In the genomic region with DNA sequence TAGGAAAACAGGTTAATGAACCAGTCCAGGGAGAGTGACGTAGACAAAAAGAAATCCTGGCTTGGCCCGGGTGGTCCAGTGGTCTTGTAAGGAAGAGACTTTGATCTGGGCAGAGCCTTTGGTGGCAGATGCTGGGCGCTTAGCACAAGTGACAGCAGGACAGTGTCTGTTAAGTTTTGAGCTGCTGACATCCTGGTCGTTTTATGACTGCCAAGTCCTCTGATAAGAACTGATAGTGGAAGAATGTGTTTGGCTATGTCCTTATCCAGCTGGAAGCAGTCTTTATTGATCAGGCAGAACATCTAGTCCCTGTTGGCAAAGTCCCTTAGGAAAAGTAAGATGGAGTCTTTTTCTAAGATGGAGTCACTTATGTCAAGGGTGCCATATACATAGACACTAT, we compare ENCODE assay signal across 23 cellular contexts. TPM values are rescaled to one million over a fixed set of nuclear protein-coding genes. Genes with fewer than 3 reads are reported as not detected.
DNase-seq lines count a peak whose midpoint lies in the region; ATAC-seq and TF ChIP-seq lines count a peak whose summit lies in the region.
"Had no signal": no experiment of that assay in that cellular context is flagged by ENCODE, and none has a peak within 500 bp of the region (broad histone marks: within the 10 kb centered on the region; RNA-seq: fewer than 3 reads in every experiment).

No MANE protein-coding gene starts in this region.

- ATAC-seq in Right ventricle myocardium superior (ENCODE audit: poor library complexity): peak; percentile 73
- ATAC-seq in left cardiac atrium: peak; percentile 52 to 69
- ATAC-seq in left lobe of liver: peak; percentile 72
- ATAC-seq in HG02678 (IDR thresholded peaks at IDR 0.05; ENCODE audit: unreplicated experiment): no peak
- ATAC-seq: A549, GM12878 had no signal

- H3K4me3 ChIP-seq in left ventricle myocardium inferior: no peak overlapping the region
- H3K4me3 ChIP-seq: A549; BLaER1 treated with 17β-estradiol and CSF1 and Interleukin-3, amounts not matched to agents 10 nM and 100 nM; GM12878; GM23248 had no signal

- peaks cover 10% of the 10 kb centered on the region for H3K9me3 ChIP-seq in left ventricle myocardium inferior (replicated peaks)
- H3K9me3 ChIP-seq: BE2C had no signal

- H3K27ac ChIP-seq in left ventricle myocardium inferior (replicated peaks): no peak overlapping the region
- H3K27ac ChIP-seq: A549; BLaER1 treated with 17β-estradiol and CSF1 and Interleukin-3, amounts not matched to agents 10 nM and 100 nM; GM23248 had no signal

- TF ChIP-seq CTCF in left ventricle myocardium inferior (IDR thresholded peaks at IDR 0.05; ENCODE audit: borderline replicate concordance): no peak

- peaks cover 19% of the 10 kb centered on the region for H3K4me1 ChIP-seq in left ventricle myocardium inferior
- H3K4me1 ChIP-seq: A549, BE2C had no signal

- no peaks in the 10 kb centered on the region for H3K36me3 ChIP-seq in left ventricle myocardium inferior
- H3K36me3 ChIP-seq: BE2C had no signal

- H3K27me3 ChIP-seq in left ventricle myocardium inferior (ENCODE audit: low read depth): no peaks in the 10 kb centered on the region
- H3K27me3 ChIP-seq: BE2C; BLaER1 treated with 17β-estradiol and CSF1 and Interleukin-3, amounts not matched to agents 10 nM and 100 nM had no signal

- intact Hi-C loops in Right ventricle myocardium superior (cut with DNase I): no loop called here
- intact Hi-C loops in left ventricle myocardium inferior (cut with micrococcal nuclease): no loop called here
- intact Hi-C loops in left cardiac atrium (cut with DNase I): no loop called here

- DNase-seq in Right ventricle myocardium superior: no peak
- no peak for DNase-seq in left ventricle myocardium inferior
- DNase-seq in left cardiac atrium: no peak
- no peak for DNase-seq in left lobe of liver (ENCODE audit: low spot score)
- no peak for DNase-seq in stimulated activated CD4-positive, alpha-beta T cell treated with anti-CD3 and anti-CD28 coated beads, Interleukin-4, amount 100 ng/mL, for 24 hours
- DNase-seq: 8988T; ACHN; AML-193; BE2C; CD4-positive, alpha-beta T cell; CD8-positive, alpha-beta memory T cell; DMS 273 treated with DMSO at 0.1 percent for 48 hours; DMS79; EL; GDM1; GM23248; H7; HCEC 1CT had no signal

RNA-seq across cellular contexts. Expression of gene ZNF407, which starts 27.4 kb away (rescaled TPM):
- 9.6 TPM for total RNA-seq in Right ventricle myocardium superior
- total RNA-seq in left ventricle myocardium inferior: 10.6 TPM
- 10 to 100 TPM; 10.1 to 10.6 TPM for total RNA-seq in left cardiac atrium
- 4.9 TPM for total RNA-seq in left lobe of liver

RNA-seq across cellular contexts. Expression of gene CNDP1, which starts 36.0 kb away (rescaled TPM):
- not detected for total RNA-seq in Right ventricle myocardium superior
- total RNA-seq in left ventricle myocardium inferior: not detected
- total RNA-seq in left cardiac atrium: not detected
- 66.3 TPM for total RNA-seq in left lobe of liver
- total RNA-seq: GM12878, GM23248, H1, H7 had no signal

Comparison
In these comparisons a context has a peak if more than half of its experiments do, and no peak if none do; other contexts are left out.
1. RNA of gene CNDP1, which starts 36.0 kb away (total RNA-seq): 66.3 TPM in left lobe of liver (single experiment); not detected in left cardiac atrium, not detected in Right ventricle myocardium superior (single experiment) and not detected in left ventricle myocardium inferior (single experiment); every median in the first group is over 10 times any median in the second.